Comparison of ENCODE assay signal across 2 cellular contexts in genomic region chr19:1116726-1117581, GRCh38.
TF ChIP-seq lines count a peak whose summit lies in the region.

No MANE protein-coding gene starts in this region.

TF ChIP-seq in HEK293, 187 proteins besides CTCF, POLR2A, EP300 and RAD21:
- TF ChIP-seq ZNF341 (tag by site-specific recombination; IDR thresholded peaks at IDR 0.05; ENCODE audit: low read depth) (0 out of 2 replicates have a peak, but pooled peaks have one; percentile 8), EGR2 (tag by site-specific recombination; IDR thresholded peaks at IDR 0.05; ENCODE audit: low read depth) (0 out of 2 replicates have a peak, but pooled peaks have one; percentile 31), ZNF366 (tag by site-specific recombination; conservative IDR thresholded peaks at IDR 0.05) (no peak), ZNF362 (tag by site-specific recombination; IDR thresholded peaks at IDR 0.05) (no peak), SCRT2 (tag by site-specific recombination; IDR thresholded peaks at IDR 0.05) (peak; percentile 42; the same call in 1 of the 2 replicates), TRIM28 (IDR thresholded peaks at IDR 0.05; ENCODE audit: borderline replicate concordance, low read length) (no peak), ZNF174 (tag by site-specific recombination; IDR thresholded peaks at IDR 0.05) (no peak), SP2 (tag by site-specific recombination; IDR thresholded peaks at IDR 0.05) (peak; percentile 25), KLF10 (tag by site-specific recombination; IDR thresholded peaks at IDR 0.05) (no peak)

TF ChIP-seq in K562, 482 proteins besides CTCF, POLR2A, EP300 and RAD21:
- 0 out of 2 replicates have a peak, but pooled peaks have one; percentile 24 for TF ChIP-seq POLR2G (IDR thresholded peaks at IDR 0.05; ENCODE audit: low read depth, low read length)
- TF ChIP-seq EGR1 (conservative IDR thresholded peaks at IDR 0.05), result peak; percentile 31
- no peak for TF ChIP-seq SMAD1 (IDR thresholded peaks at IDR 0.05; ENCODE audit: low read depth, low read length, partially characterized antibody)
